In the genomic region with DNA sequence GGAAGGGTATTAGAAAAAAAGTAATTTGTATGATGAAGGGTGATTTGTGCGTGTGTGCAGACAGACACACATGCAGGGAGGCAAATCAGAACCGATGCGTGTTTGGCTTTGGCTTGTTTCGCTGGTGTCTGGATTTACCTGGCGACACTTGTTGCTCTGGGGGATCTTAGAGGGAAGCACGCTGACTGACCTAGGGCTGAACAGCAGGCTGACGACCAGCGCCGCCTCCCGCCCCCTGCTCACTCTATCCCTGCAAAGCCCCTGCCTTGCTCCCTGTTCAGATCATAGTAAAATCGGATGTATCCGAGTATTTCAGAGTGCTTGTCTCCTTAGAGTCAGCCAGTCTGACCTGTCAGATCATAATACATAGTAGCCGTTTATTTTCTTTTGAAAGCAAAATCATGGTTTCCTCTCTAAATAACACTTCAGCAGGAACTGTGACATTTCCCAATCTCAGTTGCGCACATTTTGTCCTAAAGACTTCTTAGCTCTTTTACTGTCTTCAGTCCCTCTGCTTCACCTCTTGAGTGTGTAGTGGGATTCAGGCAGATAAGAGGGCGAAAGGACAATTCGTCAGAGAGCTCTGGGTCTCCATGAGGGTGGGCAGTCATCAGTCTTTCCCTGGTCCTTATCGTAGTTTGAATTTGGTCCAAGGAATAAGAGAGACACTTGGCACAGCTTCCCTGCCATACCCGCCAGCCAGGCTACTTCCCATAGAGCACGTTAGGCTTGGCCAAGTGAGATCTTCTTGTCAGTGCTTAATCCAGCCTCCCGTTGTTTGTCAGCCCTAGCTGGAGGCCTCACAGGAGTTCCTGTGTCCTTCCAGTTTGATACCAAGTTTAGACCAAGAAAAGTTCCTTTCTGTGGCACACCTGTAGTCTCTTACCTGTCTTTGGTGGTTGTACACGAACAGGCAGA, we compare ENCODE assay signal across 11 cellular contexts.
"Had no signal": no experiment of that assay in that cellular context is flagged by ENCODE, and none has a peak within 500 bp of the region (broad histone marks: within the 10 kb centered on the region; RNA-seq: fewer than 3 reads in every experiment).

No MANE protein-coding gene starts in this region.

- H3K27ac ChIP-seq: testis had no signal

- H3K9me3 ChIP-seq: adrenal gland, testis had no signal

- DNase-seq: activated CD4-positive, alpha-beta memory T cell treated with anti-CD3 and anti-CD28 coated beads, Interleukin-2, amount 10 ng/mL, durations not matched to agents 7 days and 5 days; activated CD4-positive, alpha-beta T cell treated with anti-CD3 and anti-CD28 coated beads for 1 hour; activated naive CD4-positive, alpha-beta T cell treated with Interleukin-2 at 50 U/mL for 16 hours; activated T-cell treated with anti-CD3 and anti-CD28 coated beads, Interleukin-2, amount 50 U/mL, for 72 hours; adrenal gland; cerebellar nuclear complex; immature natural killer cell; occipital lobe; stimulated activated CD4-positive, alpha-beta T cell treated with anti-CD3 and anti-CD28 coated beads, Interleukin-4, amount 100 ng/mL, for 4 hours; stimulated activated naive CD8-positive, alpha-beta T cell treated with anti-CD3 and anti-CD28 coated beads, Interleukin-15, amount 100 ng/mL, for 72 hours; testis had no signal

- H3K4me3 ChIP-seq: adrenal gland, testis had no signal

- H3K27me3 ChIP-seq: adrenal gland, testis had no signal
